In the genomic region with DNA sequence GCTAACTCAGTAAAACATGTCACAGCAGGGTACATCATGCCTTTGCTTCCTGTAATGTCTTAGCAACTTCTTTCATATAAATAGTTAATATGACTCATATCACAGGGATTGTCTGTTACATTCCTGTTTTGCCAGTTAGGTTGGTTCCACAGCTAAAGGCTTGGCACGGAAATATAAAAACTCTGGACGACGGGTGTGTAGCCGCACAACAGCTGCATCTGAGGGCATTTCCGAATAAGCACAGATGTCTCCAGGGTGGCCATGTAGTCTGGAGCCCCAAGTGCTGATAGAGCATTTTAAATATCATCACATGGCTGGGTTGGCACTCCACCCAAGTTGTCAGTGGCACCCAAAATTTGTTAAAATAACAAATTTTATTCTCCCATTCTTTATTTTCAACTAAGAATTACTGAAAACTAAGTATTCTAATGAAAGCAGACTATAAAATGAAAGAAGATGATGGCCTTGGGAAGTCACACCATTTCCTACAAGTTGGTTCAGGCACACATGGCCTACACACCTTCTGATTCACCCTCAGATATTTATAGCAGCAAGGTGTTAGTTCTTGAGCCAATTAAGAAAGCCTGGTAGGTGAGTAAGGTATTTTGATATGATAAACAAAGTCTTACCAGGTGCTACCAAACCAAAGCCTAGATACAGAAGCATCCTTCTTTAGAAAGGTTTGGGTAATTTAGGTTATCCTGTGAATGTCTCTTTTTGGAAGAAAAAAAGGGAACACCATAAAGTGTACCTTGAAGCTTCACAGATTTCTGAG, we compare ENCODE assay signal across 2 cellular contexts.
TF ChIP-seq lines count a peak whose summit lies in the region.

No MANE protein-coding gene starts in this region.

TF ChIP-seq in liver, 16 proteins besides CTCF, POLR2A, EP300 and RAD21 (continued from another document):
- TF ChIP-seq, protein P1, sequence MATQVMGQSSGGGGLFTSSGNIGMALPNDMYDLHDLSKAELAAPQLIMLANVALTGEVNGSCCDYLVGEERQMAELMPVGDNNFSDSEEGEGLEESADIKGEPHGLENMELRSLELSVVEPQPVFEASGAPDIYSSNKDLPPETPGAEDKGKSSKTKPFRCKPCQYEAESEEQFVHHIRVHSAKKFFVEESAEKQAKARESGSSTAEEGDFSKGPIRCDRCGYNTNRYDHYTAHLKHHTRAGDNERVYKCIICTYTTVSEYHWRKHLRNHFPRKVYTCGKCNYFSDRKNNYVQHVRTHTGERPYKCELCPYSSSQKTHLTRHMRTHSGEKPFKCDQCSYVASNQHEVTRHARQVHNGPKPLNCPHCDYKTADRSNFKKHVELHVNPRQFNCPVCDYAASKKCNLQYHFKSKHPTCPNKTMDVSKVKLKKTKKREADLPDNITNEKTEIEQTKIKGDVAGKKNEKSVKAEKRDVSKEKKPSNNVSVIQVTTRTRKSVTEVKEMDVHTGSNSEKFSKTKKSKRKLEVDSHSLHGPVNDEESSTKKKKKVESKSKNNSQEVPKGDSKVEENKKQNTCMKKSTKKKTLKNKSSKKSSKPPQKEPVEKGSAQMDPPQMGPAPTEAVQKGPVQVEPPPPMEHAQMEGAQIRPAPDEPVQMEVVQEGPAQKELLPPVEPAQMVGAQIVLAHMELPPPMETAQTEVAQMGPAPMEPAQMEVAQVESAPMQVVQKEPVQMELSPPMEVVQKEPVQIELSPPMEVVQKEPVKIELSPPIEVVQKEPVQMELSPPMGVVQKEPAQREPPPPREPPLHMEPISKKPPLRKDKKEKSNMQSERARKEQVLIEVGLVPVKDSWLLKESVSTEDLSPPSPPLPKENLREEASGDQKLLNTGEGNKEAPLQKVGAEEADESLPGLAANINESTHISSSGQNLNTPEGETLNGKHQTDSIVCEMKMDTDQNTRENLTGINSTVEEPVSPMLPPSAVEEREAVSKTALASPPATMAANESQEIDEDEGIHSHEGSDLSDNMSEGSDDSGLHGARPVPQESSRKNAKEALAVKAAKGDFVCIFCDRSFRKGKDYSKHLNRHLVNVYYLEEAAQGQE (IDR thresholded peaks at IDR 0.05), result no peak

TF ChIP-seq in HepG2, 621 proteins besides CTCF, POLR2A, EP300 and RAD21 (continued from another document):
- TF ChIP-seq SP5 (CRISPR knock-in tag; IDR thresholded peaks at IDR 0.05; ENCODE audit: borderline replicate concordance, low read depth) (no peak), ZNF879 (CRISPR knock-in tag; IDR thresholded peaks at IDR 0.05) (no peak)
TF ChIP-seq in HepG2: peak in this region for 0.
